In genomic region chr4:83114576-83114975, GRCh38 we compare ENCODE assay signal across 8 cellular contexts. TPM values are rescaled to one million over a fixed set of nuclear protein-coding genes. Genes with fewer than 3 reads are reported as not detected.
DNase-seq lines count a peak whose midpoint lies in the region; ATAC-seq and TF ChIP-seq lines count a peak whose summit lies in the region.

TSS of gene PLAC8 (minus strand) at chr4:83114729. CDS start at chr4:83107921, 6,808 bp downstream.

- H3K36me3 ChIP-seq in MM.1S (replicated peaks; ENCODE audit: insufficient read depth, low read length) (no peaks in the 10 kb centered on the region), muscle layer of duodenum (ENCODE audit: control insufficient read depth in 1 of 2, insufficient read depth in 2 of 2, low read length in 2 of 2) (no peaks in the 10 kb centered on the region), H7 (replicated peaks; ENCODE audit: control insufficient read depth, insufficient read depth, low read length) (no peaks in the 10 kb centered on the region)

- peaks cover 4% of the 10 kb centered on the region for H3K36me3 Mint-ChIP-seq in activated T-helper 17 cell treated with anti-CD3 and anti-CD28 coated beads, Interleukin-2, amount 50 U/mL, for 72 hours (ENCODE audit: low read depth)

- no peaks in the 10 kb centered on the region for H3K27me3 Mint-ChIP-seq in activated T-helper 17 cell treated with anti-CD3 and anti-CD28 coated beads, Interleukin-2, amount 50 U/mL, for 72 hours

- peaks cover 27% of the 10 kb centered on the region for H3F3A ChIP-seq in MM.1S (ENCODE audit: insufficient read depth, low read length)

- no peaks in the 10 kb centered on the region for H3K79me2 ChIP-seq in MM.1S (ENCODE audit: low read length)

- TF ChIP-seq POLR2A in erythroblast (IDR thresholded peaks at IDR 0.05; ENCODE audit: low read length), result no peak

- H3K4me1 ChIP-seq in MM.1S (ENCODE audit: low read length) (peaks cover 33% of the 10 kb centered on the region), muscle layer of duodenum (ENCODE audit: control insufficient read depth in 1 of 2, insufficient read depth in 2 of 2, low read length in 2 of 2) (no peaks in the 10 kb centered on the region)

- H3K4me1 Mint-ChIP-seq in activated T-helper 17 cell treated with anti-CD3 and anti-CD28 coated beads, Interleukin-2, amount 50 U/mL, for 72 hours, result peaks cover 5% of the 10 kb centered on the region

- H3K4me3 Mint-ChIP-seq in activated T-helper 17 cell treated with anti-CD3 and anti-CD28 coated beads, Interleukin-2, amount 50 U/mL, for 72 hours, result peak within 1 kb of the TSS; percentile 84

- no peaks in the 10 kb centered on the region for H4K20me1 ChIP-seq in MM.1S (ENCODE audit: insufficient read depth, low read length)

- no peaks in the 10 kb centered on the region for H3K9me2 ChIP-seq in MM.1S (replicated peaks; ENCODE audit: insufficient read depth, low read length)

- H3K27ac Mint-ChIP-seq in activated T-helper 17 cell treated with anti-CD3 and anti-CD28 coated beads, Interleukin-2, amount 50 U/mL, for 72 hours, result peak within 1 kb of the TSS; percentile 61

- H3K27ac ChIP-seq in MM.1S (ENCODE audit: low read length) (peak within 1 kb of the TSS; percentile 54; the same call in 1 of the 2 replicates), muscle layer of duodenum (ENCODE audit: low read length) (peak within 1 kb of the TSS; percentile 79), dorsolateral prefrontal cortex (no peak within 1 kb of the TSS)

- peak within 1 kb of the TSS; percentile 59 for H3K4me3 ChIP-seq in MM.1S (ENCODE audit: low read length)
- H3K4me3 ChIP-seq in muscle layer of duodenum (ENCODE audit: low read depth in 1 of 2, low read length in 2 of 2), result peak within 1 kb of the TSS in 1 of 2 donors; percentile 56
- peak within 1 kb of the TSS in 5 of 59 donors; percentile 1 to 20 (median 8) for H3K4me3 ChIP-seq in dorsolateral prefrontal cortex
- no peak within 1 kb of the TSS for H3K4me3 ChIP-seq in H7 (ENCODE audit: insufficient read depth, low read depth, low read length)

- H3K27me3 ChIP-seq in MM.1S (replicated peaks; ENCODE audit: insufficient read depth, low read length) (no peaks in the 10 kb centered on the region), muscle layer of duodenum (ENCODE audit: low read depth, low read length) (no peaks in the 10 kb centered on the region), dorsolateral prefrontal cortex (peaks cover 0 to 12% (median 0%) of the 10 kb centered on the region in 45 donors), H7 (ENCODE audit: control insufficient read depth, insufficient read depth, low read length) (no peaks in the 10 kb centered on the region; the same call in 1 of the 2 replicates)

- H3K9me3 ChIP-seq in MM.1S (replicated peaks; ENCODE audit: insufficient read depth, low read length), result no peaks in the 10 kb centered on the region
- no peaks in the 10 kb centered on the region for H3K9me3 ChIP-seq in muscle layer of duodenum (ENCODE audit: control insufficient read depth in 1 of 2, low read length in 2 of 2)

- intact Hi-C loops in dorsolateral prefrontal cortex (cut with DNase I), result no loop called here

- DNase-seq in H4 (ENCODE audit: low spot score), result peak; percentile 78
- DNase-seq in MM.1S, result peak; percentile 87
- DNase-seq in erythroblast (lab: John Stamatoyannopoulos, UW), result no peak
- no peak for DNase-seq in dorsolateral prefrontal cortex
- DNase-seq in H7, result no peak

- TF ChIP-seq CTCF in MM.1S (IDR thresholded peaks at IDR 0.05; ENCODE audit: low read length), result no peak
- no peak for TF ChIP-seq CTCF in dorsolateral prefrontal cortex (IDR thresholded peaks at IDR 0.05 in 54 of 56, conservative IDR thresholded peaks at IDR 0.05 in 2 of 56; ENCODE audit: low read depth in 1 of 56, partially characterized antibody in 56 of 56)

- peak within 1 kb of the TSS; percentile 53; the same call in 1 of the 2 replicates for H3K9ac ChIP-seq in MM.1S (ENCODE audit: low read length)

- peak; percentile 47 for ATAC-seq in GM18498 (IDR thresholded peaks at IDR 0.05; ENCODE audit: unreplicated experiment)
- ATAC-seq in activated T-helper 17 cell treated with anti-CD3 and anti-CD28 coated beads, Interleukin-2, amount 50 U/mL, for 72 hours (replicated peaks), result peak; percentile 65

- no peaks in the 10 kb centered on the region for H3K9me3 Mint-ChIP-seq in activated T-helper 17 cell treated with anti-CD3 and anti-CD28 coated beads, Interleukin-2, amount 50 U/mL, for 72 hours

- H3K4me2 ChIP-seq in MM.1S (ENCODE audit: low read depth, low read length), result peak within 1 kb of the TSS; percentile 79

- H2AFZ ChIP-seq in MM.1S (ENCODE audit: low read length), result 0 out of 2 replicates have a peak within 1 kb of the TSS, but pooled peaks have one; percentile 3

RNA-seq across cellular contexts. Expression of gene PLAC8, which starts in this region (rescaled TPM):
- 17.0 and 18.2 TPM in 2 replicates for total RNA-seq in H4 (2014; rRNA removed; shearing (Covaris generic))
- total RNA-seq in activated T-helper 17 cell treated with anti-CD3 and anti-CD28 coated beads, Interleukin-2, amount 50 U/mL, for 72 hours, result 10 to 100 TPM; 19.9 to 58.9 TPM
- 10 to 100 TPM in 7 of 120 experiments, 1 to 10 TPM in 90, under 1 TPM in 12, not detected in 11; 0.14 to 27.8 (median 2.9) TPM for total RNA-seq in dorsolateral prefrontal cortex
- 0.41 and 3.4 TPM in 2 replicates for total RNA-seq in H7 (2014; rRNA removed; shearing (Covaris generic))

Comparison
In these comparisons a context has a peak if more than half of its experiments do, and no peak if none do; other contexts are left out.
1. DNase-seq: peak in H4 (single experiment) and MM.1S (single experiment); none in erythroblast (0 of 2), dorsolateral prefrontal cortex (0 of 10) and H7 (single experiment).
2. H3K27ac ChIP-seq: peak in MM.1S (single experiment) and muscle layer of duodenum (single experiment); none in dorsolateral prefrontal cortex (0 of 59).